ENCODE assay signal across 8 cellular contexts in the genomic region with DNA sequence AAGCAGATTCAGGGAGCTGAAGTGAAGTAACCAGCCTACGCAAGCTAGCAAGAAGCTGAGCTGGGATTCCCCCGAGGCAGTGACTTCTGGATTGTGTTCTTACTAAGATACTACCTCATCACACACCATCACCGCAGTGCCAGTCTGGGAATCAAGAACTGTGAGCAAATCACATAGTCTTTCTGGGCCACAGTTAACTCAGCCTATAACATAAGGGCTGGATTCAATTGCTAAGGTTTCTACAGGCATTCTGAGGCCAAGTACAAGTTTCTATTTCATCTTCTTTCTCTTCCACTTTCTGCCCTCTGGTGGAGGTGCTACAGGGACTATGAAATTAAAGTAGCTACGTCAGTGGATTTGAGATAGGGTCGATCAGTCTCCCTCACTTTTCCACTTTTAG. TPM values are rescaled to one million over a fixed set of nuclear protein-coding genes. Genes with fewer than 3 reads are reported as not detected.
A peak's percentile ranks its signal among the peaks of the same experiment; 100 is the strongest.
DNase-seq lines count a peak whose midpoint lies in the region; ATAC-seq and TF ChIP-seq lines count a peak whose summit lies in the region.

No MANE protein-coding gene starts in this region.

- no peak for ATAC-seq in left colon

- TF ChIP-seq CTCF in HEK293 (tag by site-specific recombination; IDR thresholded peaks at IDR 0.05) (no peak), progenitor cell of endocrine pancreas (IDR thresholded peaks at IDR 0.05; ENCODE audit: unreplicated experiment) (peak; percentile 38)

- H3K36me3 Mint-ChIP-seq in progenitor cell of endocrine pancreas (ENCODE audit: insufficient read depth), result peaks cover 11% of the 10 kb centered on the region

- no peak overlapping the region for H3K4me3 ChIP-seq in HEK293 (ENCODE audit: low read depth, low read length)

- intact Hi-C loops in left colon (cut with DNase I, micrococcal nuclease), result no loop called here

- no peaks in the 10 kb centered on the region for H3K4me1 ChIP-seq in HEK293 (ENCODE audit: control insufficient read depth, insufficient read depth, low read length)

- H3K9me3 Mint-ChIP-seq in progenitor cell of endocrine pancreas (ENCODE audit: low read depth), result no peaks in the 10 kb centered on the region

- H3K27ac Mint-ChIP-seq in progenitor cell of endocrine pancreas, result no peak overlapping the region

- CTCF ChIA-PET in HEK293 (lab: Yijun Ruan, JAX), result interaction anchor here (0.6 to 2.0 kb wide), 6 partner anchors 91 to 171 kb away, joined by 3 to 7 read pairs (median 4); no protein-coding TSS in a partner anchor

- H3K4me3 Mint-ChIP-seq in progenitor cell of endocrine pancreas (ENCODE audit: low read depth), result no peak overlapping the region

- peaks cover 4% of the 10 kb centered on the region for H3K27me3 Mint-ChIP-seq in progenitor cell of endocrine pancreas

- H3K4me1 Mint-ChIP-seq in progenitor cell of endocrine pancreas (ENCODE audit: low read depth), result peaks cover 13% of the 10 kb centered on the region

- DNase-seq in activated T-cell treated with anti-CD3 and anti-CD28 coated beads for 24 hours (ENCODE audit: low read depth) (peak; percentile 35), activated T-cell treated with anti-CD3 and anti-CD28 coated beads for 4 hours (no peak), NAMALWA (ENCODE audit: low spot score) (peak; percentile 36), cerebellar cortex (ENCODE audit: low spot score) (peak; percentile 31), progenitor cell of endocrine pancreas (ENCODE audit: low spot score, unreplicated experiment) (no peak), amniotic stem cell (lab: John Stamatoyannopoulos, UW) (no peak), left colon (no peak)

- POLR2A ChIA-PET in HEK293 (lab: Yijun Ruan, JAX), result no interaction called here

- peaks cover 0 to 17% of the 10 kb centered on the region in 2 experiments; a peak in 1 of 3 replicates for H3K36me3 ChIP-seq in HEK293 (ENCODE audit: control insufficient read depth in 2 of 2, insufficient read depth in 1 of 2, low read length in 2 of 2)

- H3K27ac ChIP-seq in HEK293 (ENCODE audit: extremely low read depth, low read depth, low read length), result no peak overlapping the region

- no peaks in the 10 kb centered on the region for H3K9me3 ChIP-seq in HEK293 (ENCODE audit: control insufficient read depth, insufficient read depth, low read depth, low read length)

TF ChIP-seq in HEK293, 187 proteins besides CTCF, POLR2A, EP300 and RAD21:
- TF ChIP-seq ZNF654 (tag by site-specific recombination; IDR thresholded peaks at IDR 0.05; ENCODE audit: low read depth) (peak; percentile 10; the same call in 1 of the 2 replicates), ZNF571 (tag by site-specific recombination; IDR thresholded peaks at IDR 0.05) (no peak), ZNF626 (tag by site-specific recombination; IDR thresholded peaks at IDR 0.05) (no peak), ZBTB17 (tag by site-specific recombination; IDR thresholded peaks at IDR 0.05) (peak; percentile 48)
TF ChIP-seq in HEK293: peak in this region for 2.

RNA-seq across cellular contexts. Expression of a gene that starts 1.4 kb away (rescaled TPM):
- total RNA-seq in progenitor cell of endocrine pancreas, result 0.84 and 1.5 TPM in 2 replicates
- 1 to 10 TPM in 1 of 2 donors, under 1 TPM in 1; 0.58 to 1.5 TPM for total RNA-seq in left colon

Comparison
In these comparisons a context has a peak if more than half of its experiments do, and no peak if none do; other contexts are left out.
1. DNase-seq: peak in activated T-cell treated with anti-CD3 and anti-CD28 coated beads for 24 hours (single experiment), NAMALWA (single experiment) and cerebellar cortex (single experiment); none in activated T-cell treated with anti-CD3 and anti-CD28 coated beads for 4 hours (single experiment), progenitor cell of endocrine pancreas (single experiment), amniotic stem cell (single experiment) and left colon (0 of 2).